Comparison of ENCODE assay signal across 26 cellular contexts in the genomic region with DNA sequence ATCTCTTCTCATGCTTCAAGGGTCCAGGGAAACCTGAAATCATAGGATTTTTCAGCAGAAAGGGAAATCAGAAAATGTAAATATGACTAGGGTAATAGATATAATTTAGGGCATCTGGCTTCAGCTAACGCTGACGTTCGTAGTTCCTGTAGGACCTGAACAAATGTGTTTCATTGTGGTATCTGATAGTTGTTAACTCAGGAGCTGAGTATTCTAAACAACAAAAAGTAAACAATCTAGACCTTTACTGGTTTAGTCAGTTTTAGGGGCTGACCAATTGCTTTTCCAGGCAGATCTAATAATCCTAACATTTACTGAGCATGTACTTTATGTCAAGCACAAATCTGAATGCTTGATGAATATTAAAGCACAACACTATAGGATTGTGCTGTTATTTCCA.
"Had no signal": no experiment of that assay in that cellular context is flagged by ENCODE, and none has a peak within 500 bp of the region (broad histone marks: within the 10 kb centered on the region; RNA-seq: fewer than 3 reads in every experiment).

No MANE protein-coding gene starts in this region.

- H3K9ac ChIP-seq: parathyroid adenoma had no signal

- H3K27ac ChIP-seq: epithelial cell of prostate, esophagus squamous epithelium, parathyroid adenoma, psoas muscle had no signal

- H3K9me3 ChIP-seq: esophagus squamous epithelium, gastrocnemius medialis, psoas muscle had no signal

- H3K27me3 ChIP-seq: esophagus squamous epithelium, gastrocnemius medialis had no signal

- DNase-seq: activated CD4-positive, alpha-beta memory T cell treated with anti-CD3 and anti-CD28 coated beads for 36 hours; activated CD4-positive, alpha-beta T cell treated with anti-CD3 and anti-CD28 coated beads, Interleukin-2, amount 10 ng/mL, durations not matched to agents 24 days and 14 days; activated CD4-positive, CD25-positive, alpha-beta regulatory T cell treated with anti-CD3 and anti-CD28 coated beads, Interleukin-2, amount 50 U/mL, for 72 hours; activated CD8-positive, alpha-beta memory T cell treated with anti-CD3 and anti-CD28 coated beads, Interleukin-2, amount 50 U/mL, for 4 hours; activated gamma-delta T cell; activated naive CD4-positive, alpha-beta T cell treated with anti-CD3 and anti-CD28 coated beads, Interleukin-2, amount 10 ng/mL, durations not matched to agents 7 days and 5 days; activated naive CD8-positive, alpha-beta T cell treated with anti-CD3 and anti-CD28 coated beads, Interleukin-2, amount 10 ng/mL, durations not matched to agents 7 days and 5 days; activated T-cell treated with anti-CD3 and anti-CD28 coated beads, Interleukin-2, amount 50 U/mL, for 24 hours; dermis blood vessel endothelial cell; effector CD8-positive, alpha-beta T cell; esophagus squamous epithelium; glutamatergic neuron; naive thymus-derived CD8-positive, alpha-beta T cell; stimulated activated CD4-positive, alpha-beta T cell treated with anti-CD3 and anti-CD28 coated beads, Interleukin-1b, Interleukin-23, amount 100 ng/mL, for 48 hours; stimulated activated CD4-positive, alpha-beta T cell treated with anti-CD3 and anti-CD28 coated beads, Interleukin-4, amount 100 ng/mL, for 4 hours; stimulated activated CD8-positive, alpha-beta memory T cell treated with anti-CD3 and anti-CD28 coated beads, Interleukin-4, amount 100 ng/mL, for 48 hours; stimulated activated naive CD8-positive, alpha-beta T cell treated with anti-CD3 and anti-CD28 coated beads, Interleukin-15, amount 100 ng/mL, for 72 hours; SW 1271; T1000; trophoblast cell had no signal

- ATAC-seq: naive thymus-derived CD8-positive, alpha-beta T cell; stimulated activated memory B cell treated with anti-CD40 and anti-IgM and Interleukin-4, amounts not matched to agents 10 μg/mL and 1 μg/mL and 100 μg/mL, for 72 hours; stimulated activated naive CD8-positive, alpha-beta T cell treated with anti-CD3 and anti-CD28 coated beads, Interleukin-15, amount 100 ng/mL, for 72 hours had no signal

- H3K4me2 ChIP-seq: smooth muscle cell had no signal

- H3K4me1 ChIP-seq: parathyroid adenoma had no signal

- H3K4me3 ChIP-seq: esophagus squamous epithelium, gastrocnemius medialis, psoas muscle, smooth muscle cell had no signal

- H2AFZ ChIP-seq: parathyroid adenoma had no signal
